Comparison of ENCODE assay signal across 14 cellular contexts in genomic region chr12:113142886-113143329, GRCh38. TPM values are rescaled to one million over a fixed set of nuclear protein-coding genes. Genes with fewer than 3 reads are reported as not detected.
DNase-seq lines count a peak whose midpoint lies in the region; ATAC-seq and TF ChIP-seq lines count a peak whose summit lies in the region.
"Had no signal": no experiment of that assay in that cellular context is flagged by ENCODE, and none has a peak within 500 bp of the region (broad histone marks: within the 10 kb centered on the region; RNA-seq: fewer than 3 reads in every experiment).

No MANE protein-coding gene starts in this region.

- H3K27me3 ChIP-seq in heart left ventricle (peaks cover 0 to 3% (median 0%) of the 10 kb centered on the region in 9 donors), colonic mucosa (no peaks in the 10 kb centered on the region)
- no peaks in the 10 kb centered on the region for H3K27me3 ChIP-seq in naive thymus-derived CD4-positive, alpha-beta T cell (ENCODE audit: control insufficient read depth in 2 of 2, insufficient read depth in 2 of 2, low read length in 2 of 2)
- H3K27me3 ChIP-seq in CD4-positive, alpha-beta memory T cell (ENCODE audit: insufficient read depth, low read length): no peaks in the 10 kb centered on the region

- no peak overlapping the region for H3K4me3 Mint-ChIP-seq in naive thymus-derived CD4-positive, alpha-beta T cell
- no peak overlapping the region for H3K4me3 Mint-ChIP-seq in CD4-positive, alpha-beta memory T cell
- H3K4me3 Mint-ChIP-seq: natural killer cell treated with Interleukin-12 subunit alpha and Interleukin-12 subunit beta and Interleukin-15 and Interleukin-18, amount 100 ng/mL, for 72 hours had no signal

- peak overlapping the region in 1 of 12 donors; percentile 88 for H3K27ac ChIP-seq in heart left ventricle
- H3K27ac ChIP-seq in colonic mucosa: peak overlapping the region; percentile 53
- H3K27ac ChIP-seq in naive thymus-derived CD4-positive, alpha-beta T cell (ENCODE audit: low read depth, low read length): no peak overlapping the region
- H3K27ac ChIP-seq in CD4-positive, alpha-beta memory T cell (ENCODE audit: low read depth, low read length): no peak overlapping the region

- H3K27me3 Mint-ChIP-seq in naive thymus-derived CD4-positive, alpha-beta T cell: peaks cover 0 to 10% (median 0%) of the 10 kb centered on the region in 5 donors
- H3K27me3 Mint-ChIP-seq in CD4-positive, alpha-beta memory T cell: peaks cover 1 to 4% of the 10 kb centered on the region in 2 donors
- H3K27me3 Mint-ChIP-seq: natural killer cell treated with Interleukin-12 subunit alpha and Interleukin-12 subunit beta and Interleukin-15 and Interleukin-18, amount 100 ng/mL, for 72 hours had no signal

- 57 to 80% (median 71%) methylated on average over 5 of the region's 5 CpGs for WGBS in heart left ventricle, 4 donors

- peaks cover 0 to 14% (median 5%) of the 10 kb centered on the region in 11 donors for H3K9me3 Mint-ChIP-seq in naive thymus-derived CD4-positive, alpha-beta T cell
- H3K9me3 Mint-ChIP-seq in CD4-positive, alpha-beta memory T cell: peaks cover 0 to 10% (median 5%) of the 10 kb centered on the region in 8 donors
- H3K9me3 Mint-ChIP-seq: natural killer cell treated with Interleukin-12 subunit alpha and Interleukin-12 subunit beta and Interleukin-15 and Interleukin-18, amount 100 ng/mL, for 72 hours had no signal

- no peak for DNase-seq in heart left ventricle
- DNase-seq in left cardiac atrium: no peak
- no peak for DNase-seq in colonic mucosa
- no peak for DNase-seq in naive thymus-derived CD4-positive, alpha-beta T cell
- DNase-seq in T1000 (lab: John Stamatoyannopoulos, UW): no peak
- no peak for DNase-seq in CD4-positive, alpha-beta memory T cell
- DNase-seq in HT-29 (ENCODE audit: low spot score): no peak
- DNase-seq: activated T-cell treated with anti-CD3 and anti-CD28 coated beads for 4 hours, kidney glomerular epithelial cell had no signal

- H3K36me3 Mint-ChIP-seq in naive thymus-derived CD4-positive, alpha-beta T cell: peaks cover 0 to 6% (median 0%) of the 10 kb centered on the region in 5 donors
- H3K36me3 Mint-ChIP-seq in CD4-positive, alpha-beta memory T cell: no peaks in the 10 kb centered on the region
- H3K36me3 Mint-ChIP-seq: natural killer cell treated with Interleukin-12 subunit alpha and Interleukin-12 subunit beta and Interleukin-15 and Interleukin-18, amount 100 ng/mL, for 72 hours had no signal

- peaks cover 0 to 7% (median 0%) of the 10 kb centered on the region in 12 donors for H3K9me3 ChIP-seq in heart left ventricle
- H3K9me3 ChIP-seq in colonic mucosa: no peaks in the 10 kb centered on the region
- no peaks in the 10 kb centered on the region for H3K9me3 ChIP-seq in naive thymus-derived CD4-positive, alpha-beta T cell (ENCODE audit: control insufficient read depth in 2 of 3, low read length in 3 of 3)
- H3K9me3 ChIP-seq in CD4-positive, alpha-beta memory T cell (ENCODE audit: control insufficient read depth in 1 of 2, low read length in 2 of 2): no peaks in the 10 kb centered on the region

- ATAC-seq in heart left ventricle (peak in 3 of 4 donors; percentile 30 to 58 (median 47)), left cardiac atrium (no peak), GM18520 (IDR thresholded peaks at IDR 0.05; ENCODE audit: unreplicated experiment) (no peak)
- ATAC-seq in naive thymus-derived CD4-positive, alpha-beta T cell: peak; percentile 43

- intact Hi-C loops in heart left ventricle (cut with DNase I): no loop called here
- intact Hi-C loops in left cardiac atrium (cut with DNase I): no loop called here
- intact Hi-C loops in colonic mucosa (cut with DNase I): no loop called here
- intact Hi-C loops in naive thymus-derived CD4-positive, alpha-beta T cell (cut with micrococcal nuclease): no loop called here
- intact Hi-C loops in CD4-positive, alpha-beta memory T cell (cut with micrococcal nuclease): no loop called here

- CTCF ChIA-PET in naive thymus-derived CD4-positive, alpha-beta T cell (lab: Charles Lee): no interaction called here
- CTCF ChIA-PET in CD4-positive, alpha-beta memory T cell (lab: Charles Lee; ENCODE audit: partially characterized antibody): no interaction called here

- peak overlapping the region in 1 of 2 donors; percentile 46 for H3K9ac ChIP-seq in colonic mucosa (ENCODE audit: low read depth in 2 of 2, low read length in 2 of 2)

- no peak for TF ChIP-seq POLR2A in heart left ventricle (IDR thresholded peaks at IDR 0.05)

- H3K4me1 ChIP-seq in heart left ventricle (peaks cover 0 to 23% (median 0%) of the 10 kb centered on the region in 12 donors), colonic mucosa (no peaks in the 10 kb centered on the region)
- H3K4me1 ChIP-seq in naive thymus-derived CD4-positive, alpha-beta T cell (ENCODE audit: control insufficient read depth in 2 of 2, insufficient read depth in 2 of 2, low read length in 2 of 2): no peaks in the 10 kb centered on the region
- H3K4me1 ChIP-seq in CD4-positive, alpha-beta memory T cell (ENCODE audit: insufficient read depth, low read length): no peaks in the 10 kb centered on the region

- no peak for TF ChIP-seq CTCF in heart left ventricle (IDR thresholded peaks at IDR 0.05)
- no peak for TF ChIP-seq CTCF in colonic mucosa (IDR thresholded peaks at IDR 0.05)

- H3K27ac Mint-ChIP-seq in naive thymus-derived CD4-positive, alpha-beta T cell: no peak overlapping the region
- H3K27ac Mint-ChIP-seq in CD4-positive, alpha-beta memory T cell: no peak overlapping the region
- H3K27ac Mint-ChIP-seq: natural killer cell treated with Interleukin-12 subunit alpha and Interleukin-12 subunit beta and Interleukin-15 and Interleukin-18, amount 100 ng/mL, for 72 hours had no signal

- peaks cover 0 to 4% (median 0%) of the 10 kb centered on the region in 7 donors for H3K4me1 Mint-ChIP-seq in naive thymus-derived CD4-positive, alpha-beta T cell
- H3K4me1 Mint-ChIP-seq in CD4-positive, alpha-beta memory T cell: no peaks in the 10 kb centered on the region

- H3K4me3 ChIP-seq in heart left ventricle: no peak overlapping the region
- H3K4me3 ChIP-seq in colonic mucosa: no peak overlapping the region
- H3K4me3 ChIP-seq in naive thymus-derived CD4-positive, alpha-beta T cell (ENCODE audit: low read length): no peak overlapping the region
- no peak overlapping the region for H3K4me3 ChIP-seq in CD4-positive, alpha-beta memory T cell (ENCODE audit: low read length in 2 of 2)

- POLR2A ChIA-PET in naive thymus-derived CD4-positive, alpha-beta T cell (lab: Charles Lee): interaction anchor here (0.6 kb wide), 1 partner anchor 19 kb away, joined by 4 read pairs; no protein-coding TSS in a partner anchor
- POLR2A ChIA-PET in CD4-positive, alpha-beta memory T cell (lab: Charles Lee; ENCODE audit: partially characterized antibody): no interaction called here

- H3K36me3 ChIP-seq in heart left ventricle: no peaks in the 10 kb centered on the region
- H3K36me3 ChIP-seq in colonic mucosa: no peaks in the 10 kb centered on the region
- no peaks in the 10 kb centered on the region for H3K36me3 ChIP-seq in naive thymus-derived CD4-positive, alpha-beta T cell (ENCODE audit: control insufficient read depth in 2 of 3, insufficient read depth in 3 of 3, low read length in 3 of 3)
- no peaks in the 10 kb centered on the region for H3K36me3 ChIP-seq in CD4-positive, alpha-beta memory T cell (ENCODE audit: insufficient read depth, low read length)

RNA-seq across cellular contexts. Expression of gene CFAP73, which starts 6.6 kb away (rescaled TPM):
- not detected for total RNA-seq in heart left ventricle
- polyA plus RNA-seq in heart left ventricle: under 1 TPM; 0.04 to 0.11 TPM
- total RNA-seq in left cardiac atrium: not detected
- total RNA-seq in colonic mucosa: under 1 TPM in 1 of 2 donors, not detected in 1; 0.20 TPM
- total RNA-seq in naive thymus-derived CD4-positive, alpha-beta T cell: under 1 TPM in 3 of 5 experiments, not detected in 2; 0.29 to 0.88 (median 0.48) TPM
- polyA plus RNA-seq in naive thymus-derived CD4-positive, alpha-beta T cell: not detected
- total RNA-seq in CD4-positive, alpha-beta memory T cell: not detected
- under 1 TPM in 1 of 2 donors, not detected in 1; 0.18 TPM for polyA plus RNA-seq in CD4-positive, alpha-beta memory T cell
- total RNA-seq in HT-29 (2014; rRNA removed; shearing (Covaris generic)): 0.61 and 0.78 TPM in 2 replicates
- total RNA-seq: chondrocyte, HT1080, subcutaneous adipose tissue had no signal

RNA-seq across cellular contexts. Expression of gene RASAL1, which starts 7.3 kb away (rescaled TPM):
- total RNA-seq in heart left ventricle (not detected), left cardiac atrium (not detected), colonic mucosa (10 to 100 TPM in 1 of 2 donors, 1 to 10 TPM in 1; 9.0 to 10.2 TPM)
- not detected for polyA plus RNA-seq in heart left ventricle
- 1 to 10 TPM in 3 of 5 experiments, under 1 TPM in 2; 0.19 to 1.6 (median 1.1) TPM for total RNA-seq in naive thymus-derived CD4-positive, alpha-beta T cell
- polyA plus RNA-seq in naive thymus-derived CD4-positive, alpha-beta T cell: 1 to 10 TPM; 1.6 to 2.1 TPM
- total RNA-seq in CD4-positive, alpha-beta memory T cell: 1 to 10 TPM in 1 of 2 experiments, under 1 TPM in 1; 0.58 to 1.4 TPM
- polyA plus RNA-seq in CD4-positive, alpha-beta memory T cell: under 1 TPM; 0.10 to 0.68 TPM
- total RNA-seq in HT-29 (2014; rRNA removed; shearing (Covaris generic)): 0.33 and 2.1 TPM in 2 replicates
- total RNA-seq: chondrocyte; HT1080; natural killer cell treated with Interleukin-12 subunit alpha and Interleukin-12 subunit beta and Interleukin-15 and Interleukin-18, amount 100 ng/mL, for 72 hours; subcutaneous adipose tissue had no signal

RNA-seq across cellular contexts. Expression of gene DDX54, which starts 42.4 kb away (rescaled TPM):
- total RNA-seq in heart left ventricle (10 to 100 TPM; 28.2 to 60.2 (median 38.2) TPM), left cardiac atrium (10 to 100 TPM; 32.4 to 39.4 TPM), colonic mucosa (10 to 100 TPM; 54.8 to 98.3 TPM)
- 10 to 100 TPM; 23.4 to 53.2 TPM for polyA plus RNA-seq in heart left ventricle
- total RNA-seq in naive thymus-derived CD4-positive, alpha-beta T cell: 10 to 100 TPM; 55.8 to 81.1 (median 76.7) TPM
- polyA plus RNA-seq in naive thymus-derived CD4-positive, alpha-beta T cell: 10 to 100 TPM; 18.9 to 40.3 TPM
- 10 to 100 TPM; 64.9 to 69.4 TPM for total RNA-seq in CD4-positive, alpha-beta memory T cell
- polyA plus RNA-seq in CD4-positive, alpha-beta memory T cell: 10 to 100 TPM in 1 of 2 donors, 1 to 10 TPM in 1; 9.9 to 39.7 TPM
- 100 and 105 TPM in 2 replicates for total RNA-seq in HT-29 (2014; rRNA removed; shearing (Covaris generic))

RNA-seq across cellular contexts. Expression of gene RITA1, which starts 42.6 kb away (rescaled TPM):
- total RNA-seq in heart left ventricle (10 to 100 TPM; 13.3 to 30.7 (median 16.0) TPM), left cardiac atrium (10 to 100 TPM; 10.8 to 13.0 TPM), colonic mucosa (10 to 100 TPM; 13.9 to 26.9 TPM)
- 10 to 100 TPM; 10.4 to 12.9 TPM for polyA plus RNA-seq in heart left ventricle
- 10 to 100 TPM in 3 of 5 experiments, 1 to 10 TPM in 2; 6.4 to 20.2 (median 14.1) TPM for total RNA-seq in naive thymus-derived CD4-positive, alpha-beta T cell
- polyA plus RNA-seq in naive thymus-derived CD4-positive, alpha-beta T cell: 10 to 100 TPM; 23.2 to 28.9 TPM
- total RNA-seq in CD4-positive, alpha-beta memory T cell: 10 to 100 TPM; 12.8 to 14.2 TPM
- polyA plus RNA-seq in CD4-positive, alpha-beta memory T cell: 10 to 100 TPM; 19.4 to 25.9 TPM
- 52.1 and 53.0 TPM in 2 replicates for total RNA-seq in HT-29 (2014; rRNA removed; shearing (Covaris generic))

Comparison
In these comparisons a context has a peak if more than half of its experiments do, and no peak if none do; other contexts are left out.
1. ATAC-seq: peak in heart left ventricle (3 of 4) and naive thymus-derived CD4-positive, alpha-beta T cell (single experiment); none in left cardiac atrium (0 of 2) and GM18520 (single experiment).